12 cellular contexts compared by ENCODE assay signal in genomic region chr5:97192580-97193421, GRCh38. TPM values are rescaled to one million over a fixed set of nuclear protein-coding genes. Genes with fewer than 3 reads are reported as not detected.
A peak's percentile ranks its signal among the peaks of the same experiment; 100 is the strongest.
DNase-seq lines count a peak whose midpoint lies in the region; ATAC-seq and TF ChIP-seq lines count a peak whose summit lies in the region.
"Had no signal": no experiment of that assay in that cellular context is flagged by ENCODE, and none has a peak within 500 bp of the region (broad histone marks: within the 10 kb centered on the region; RNA-seq: fewer than 3 reads in every experiment).

No MANE protein-coding gene starts in this region.

- intact Hi-C loops in prostate gland (cut with DNase I): no loop called here

- ATAC-seq in GM21825 (IDR thresholded peaks at IDR 0.05; ENCODE audit: unreplicated experiment) (peak; percentile 74), foreskin keratinocyte (peak; percentile 99)
- ATAC-seq: activated CD8-positive, alpha-beta memory T cell treated with anti-CD3 and anti-CD28 coated beads, Interleukin-2, amount 10 ng/mL, durations not matched to agents 7 days and 5 days had no signal

- TF ChIP-seq POLR2A in prostate gland (IDR thresholded peaks at IDR 0.05): no peak

- H3K9me3 ChIP-seq in prostate gland: no peaks in the 10 kb centered on the region

- TF ChIP-seq CTCF in GM06990 (IDR thresholded peaks at IDR 0.05; ENCODE audit: insufficient read depth, low read length, poor library complexity, severe bottlenecking): no peak
- peak; percentile 5 for TF ChIP-seq CTCF in foreskin keratinocyte (conservative IDR thresholded peaks at IDR 0.05)
- no peak for TF ChIP-seq CTCF in prostate gland (IDR thresholded peaks at IDR 0.05)

- H3K27me3 ChIP-seq in GM06990 (replicated peaks; ENCODE audit: control insufficient read depth, insufficient read depth, low read length): no peaks in the 10 kb centered on the region
- no peaks in the 10 kb centered on the region for H3K27me3 ChIP-seq in foreskin keratinocyte
- H3K27me3 ChIP-seq in prostate gland (replicated peaks; ENCODE audit: insufficient read depth): no peaks in the 10 kb centered on the region

- 66% methylated on average over 7 of the region's 7 CpGs for WGBS in prostate gland

- H3K27ac ChIP-seq in foreskin keratinocyte (peak overlapping the region; percentile 95), prostate gland (no peak overlapping the region)

- peak overlapping the region; percentile 20; the same call in 1 of the 2 replicates for H3K4me3 ChIP-seq in GM06990 (replicated peaks; ENCODE audit: low read depth, low read length)
- no peak overlapping the region for H3K4me3 ChIP-seq in prostate gland

- H3K4me1 ChIP-seq in foreskin keratinocyte: peaks cover 17% of the 10 kb centered on the region
- H3K4me1 ChIP-seq in prostate gland (replicated peaks): no peaks in the 10 kb centered on the region

- DNase-seq in GM06990 (ENCODE audit: extremely low read depth, insufficient read length) (peak; percentile 31), LoVo (ENCODE audit: low spot score) (peak; percentile 18), foreskin keratinocyte (peak; percentile 96 to 98), pons (ENCODE audit: low spot score) (no peak), prostate gland (ENCODE audit: low spot score) (no peak)
- no peak for DNase-seq in stimulated activated CD4-positive, alpha-beta T cell treated with anti-CD3 and anti-CD28 coated beads, Interleukin-4, amount 100 ng/mL, for 4 hours
- no peak for DNase-seq in activated effector memory CD4-positive, alpha-beta T cell treated with anti-CD3 and anti-CD28 coated beads, Interleukin-2, amount 50 U/mL, for 16 hours
- DNase-seq: activated CD8-positive, alpha-beta memory T cell treated with anti-CD3 and anti-CD28 coated beads, Interleukin-2, amount 10 ng/mL, durations not matched to agents 7 days and 5 days; erythroblast had no signal

- H3K36me3 ChIP-seq in GM06990 (ENCODE audit: control insufficient read depth, insufficient read depth, low read length) (no peaks in the 10 kb centered on the region), prostate gland (no peaks in the 10 kb centered on the region)

RNA-seq across cellular contexts. Expression of gene RIOK2, which starts 9.8 kb away (rescaled TPM):
- total RNA-seq in foreskin keratinocyte (21.6 and 24.8 TPM in 2 replicates), prostate gland (10 to 100 TPM; 16.2 to 20.5 TPM)
- polyA plus RNA-seq in foreskin keratinocyte: 32.4 and 32.8 TPM in 2 replicates

RNA-seq across cellular contexts. Expression of gene LIX1, which starts 50.4 kb away (rescaled TPM):
- total RNA-seq in foreskin keratinocyte (not detected in 2 replicates), prostate gland (1 to 10 TPM in 1 of 2 donors, under 1 TPM in 1; 0.97 to 1.0 TPM)
- polyA plus RNA-seq in foreskin keratinocyte: not detected in 2 replicates
- total RNA-seq: activated CD8-positive, alpha-beta memory T cell treated with anti-CD3 and anti-CD28 coated beads, Interleukin-2, amount 10 ng/mL, durations not matched to agents 7 days and 5 days; NCI-H460; subcutaneous adipose tissue had no signal

Comparison
In these comparisons a context has a peak if more than half of its experiments do, and no peak if none do; other contexts are left out.
1. DNase-seq: peak in GM06990 (single experiment), LoVo (single experiment) and foreskin keratinocyte (2 of 2); none in pons (single experiment), stimulated activated CD4-positive, alpha-beta T cell treated with anti-CD3 and anti-CD28 coated beads, Interleukin-4, amount 100 ng/mL, for 4 hours (0 of 2), prostate gland (single experiment) and activated effector memory CD4-positive, alpha-beta T cell treated with anti-CD3 and anti-CD28 coated beads, Interleukin-2, amount 50 U/mL, for 16 hours (single experiment).